21 cellular contexts compared by ENCODE assay signal in the genomic region with DNA sequence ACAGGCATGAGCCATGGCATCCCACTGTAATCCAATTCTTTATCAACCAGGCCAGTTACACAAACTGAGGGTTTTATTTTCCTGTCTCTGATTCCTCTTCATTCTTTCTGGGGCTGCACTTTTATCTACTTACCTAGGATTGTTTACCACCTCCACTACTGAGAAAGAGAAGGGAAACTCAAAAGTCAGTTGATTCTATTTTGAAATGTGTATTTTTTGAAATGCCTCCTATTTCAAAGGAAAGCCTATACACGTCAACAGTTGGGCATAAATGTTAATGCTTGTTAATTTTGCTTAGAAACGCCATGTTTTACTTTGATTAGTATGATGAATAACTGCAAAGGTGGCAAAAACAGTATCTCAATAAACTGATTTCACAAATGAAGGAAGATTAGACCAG.
A peak's percentile ranks its signal among the peaks of the same experiment; 100 is the strongest.
DNase-seq lines count a peak whose midpoint lies in the region; ATAC-seq, FAIRE-seq and TF ChIP-seq lines count a peak whose summit lies in the region.
"Had no signal": no experiment of that assay in that cellular context is flagged by ENCODE, and none has a peak within 500 bp of the region (broad histone marks: within the 10 kb centered on the region; RNA-seq: fewer than 3 reads in every experiment).

No MANE protein-coding gene starts in this region.

- H3K27me3 Mint-ChIP-seq in activated CD8-positive, alpha-beta memory T cell treated with anti-CD3 and anti-CD28 coated beads, Interleukin-2, amount 10 ng/mL, durations not matched to agents 7 days and 5 days, result no peaks in the 10 kb centered on the region
- H3K27me3 Mint-ChIP-seq in CD4-positive, alpha-beta T cell, result no peaks in the 10 kb centered on the region
- H3K27me3 Mint-ChIP-seq in activated T-helper 17 cell treated with anti-CD3 and anti-CD28 coated beads, Interleukin-2, amount 50 U/mL, for 72 hours, result no peaks in the 10 kb centered on the region

- FAIRE-seq in GM19239 (lab: Jason Lieb, UNC), result peak; percentile 4
- FAIRE-seq: GM12878 had no signal

- no peak for DNase-seq in activated CD8-positive, alpha-beta memory T cell treated with anti-CD3 and anti-CD28 coated beads, Interleukin-2, amount 10 ng/mL, durations not matched to agents 7 days and 5 days
- DNase-seq in activated CD8-positive, alpha-beta memory T cell treated with anti-CD3 and anti-CD28 coated beads, Interleukin-2, amount 50 U/mL, for 4 hours, result no peak
- DNase-seq in CD4-positive, alpha-beta T cell, result no peak
- DNase-seq in GM19239 (ENCODE audit: insufficient read length, low spot score), result no peak
- no peak for DNase-seq in NCI-H1930 (lab: John Stamatoyannopoulos, UW)
- DNase-seq: BE2C, Caco-2, DND-41, IMR-90, NCI-H1694, NCI-H2081 treated with DMSO at 0.1 percent for 48 hours, NCI-H2171 treated with DMSO at 0.1 percent for 48 hours, NCI-H524 treated with DMSO at 0.1 percent for 48 hours, Peyer's patch, SJCRH30 had no signal

- POLR2A ChIA-PET in CD4-positive, alpha-beta T cell (lab: Charles Lee), result no interaction called here

- TF ChIP-seq CTCF in CD4-positive, alpha-beta T cell (IDR thresholded peaks at IDR 0.05), result no peak

- H3K4me1 Mint-ChIP-seq in activated CD8-positive, alpha-beta memory T cell treated with anti-CD3 and anti-CD28 coated beads, Interleukin-2, amount 10 ng/mL, durations not matched to agents 7 days and 5 days, result peaks cover 50% of the 10 kb centered on the region
- peaks cover 72% of the 10 kb centered on the region for H3K4me1 Mint-ChIP-seq in CD4-positive, alpha-beta T cell (ENCODE audit: low read depth)
- peaks cover 31% of the 10 kb centered on the region for H3K4me1 Mint-ChIP-seq in activated T-helper 17 cell treated with anti-CD3 and anti-CD28 coated beads, Interleukin-2, amount 50 U/mL, for 72 hours

- ATAC-seq in activated CD8-positive, alpha-beta memory T cell treated with anti-CD3 and anti-CD28 coated beads, Interleukin-2, amount 10 ng/mL, durations not matched to agents 7 days and 5 days, result no peak
- ATAC-seq in CD4-positive, alpha-beta T cell (ENCODE audit: poor library complexity), result no peak
- ATAC-seq in activated T-helper 17 cell treated with anti-CD3 and anti-CD28 coated beads, Interleukin-2, amount 50 U/mL, for 72 hours (replicated peaks), result no peak
- ATAC-seq in HG03457 (IDR thresholded peaks at IDR 0.05; ENCODE audit: unreplicated experiment), result no peak
- ATAC-seq: GM12878, GM23338 had no signal

- H3K27me3 ChIP-seq in CD4-positive, alpha-beta T cell (ENCODE audit: control insufficient read depth, insufficient read depth, low read length), result no peaks in the 10 kb centered on the region
- H3K27me3 ChIP-seq: BE2C, Peyer's patch, SJCRH30 had no signal

- no peaks in the 10 kb centered on the region for H3K9me3 Mint-ChIP-seq in activated CD8-positive, alpha-beta memory T cell treated with anti-CD3 and anti-CD28 coated beads, Interleukin-2, amount 10 ng/mL, durations not matched to agents 7 days and 5 days (ENCODE audit: low read depth)
- H3K9me3 Mint-ChIP-seq in CD4-positive, alpha-beta T cell, result no peaks in the 10 kb centered on the region
- H3K9me3 Mint-ChIP-seq in activated T-helper 17 cell treated with anti-CD3 and anti-CD28 coated beads, Interleukin-2, amount 50 U/mL, for 72 hours, result no peaks in the 10 kb centered on the region
- H3K9me3 Mint-ChIP-seq: GM23338 had no signal

- intact Hi-C loops in CD4-positive, alpha-beta T cell (cut with DNase I, micrococcal nuclease), result loop anchor here in 1 of 2 experiments (5.0 kb wide), 1 partner anchor 32 kb away; no protein-coding TSS in a partner anchor

- no peak overlapping the region for H3K27ac ChIP-seq in CD4-positive, alpha-beta T cell (ENCODE audit: low read depth, low read length)
- H3K27ac ChIP-seq: KMS-11, Peyer's patch, SJCRH30 had no signal

- H3K9me3 ChIP-seq in CD4-positive, alpha-beta T cell (ENCODE audit: control insufficient read depth, low read length), result no peaks in the 10 kb centered on the region
- H3K9me3 ChIP-seq: BE2C, Caco-2, HAP-1, Peyer's patch, SJCRH30 had no signal

- H3K27ac Mint-ChIP-seq in activated CD8-positive, alpha-beta memory T cell treated with anti-CD3 and anti-CD28 coated beads, Interleukin-2, amount 10 ng/mL, durations not matched to agents 7 days and 5 days, result peak overlapping the region; percentile 0
- H3K27ac Mint-ChIP-seq in CD4-positive, alpha-beta T cell, result peak overlapping the region; percentile 55
- no peak overlapping the region for H3K27ac Mint-ChIP-seq in activated T-helper 17 cell treated with anti-CD3 and anti-CD28 coated beads, Interleukin-2, amount 50 U/mL, for 72 hours
- H3K27ac Mint-ChIP-seq: GM23338 had no signal

- H3K4me3 Mint-ChIP-seq in activated CD8-positive, alpha-beta memory T cell treated with anti-CD3 and anti-CD28 coated beads, Interleukin-2, amount 10 ng/mL, durations not matched to agents 7 days and 5 days, result no peak overlapping the region
- H3K4me3 Mint-ChIP-seq in CD4-positive, alpha-beta T cell, result no peak overlapping the region
- peak overlapping the region; percentile 11 for H3K4me3 Mint-ChIP-seq in activated T-helper 17 cell treated with anti-CD3 and anti-CD28 coated beads, Interleukin-2, amount 50 U/mL, for 72 hours
- H3K4me3 Mint-ChIP-seq: GM23338 had no signal

- CTCF ChIA-PET in activated CD8-positive, alpha-beta memory T cell treated with anti-CD3 and anti-CD28 coated beads, Interleukin-2, amount 10 ng/mL, durations not matched to agents 7 days and 5 days (lab: Charles Lee), result no interaction called here
- CTCF ChIA-PET in CD4-positive, alpha-beta T cell (lab: Charles Lee), result no interaction called here

- peaks cover 33% of the 10 kb centered on the region for H3K36me3 Mint-ChIP-seq in activated CD8-positive, alpha-beta memory T cell treated with anti-CD3 and anti-CD28 coated beads, Interleukin-2, amount 10 ng/mL, durations not matched to agents 7 days and 5 days
- H3K36me3 Mint-ChIP-seq in CD4-positive, alpha-beta T cell (ENCODE audit: low read depth), result no peaks in the 10 kb centered on the region
- no peaks in the 10 kb centered on the region for H3K36me3 Mint-ChIP-seq in activated T-helper 17 cell treated with anti-CD3 and anti-CD28 coated beads, Interleukin-2, amount 50 U/mL, for 72 hours (ENCODE audit: low read depth)
